Comparison of ENCODE assay signal across 8 cellular contexts in genomic region chr3:113223831-113224240, GRCh38. TPM values are rescaled to one million over a fixed set of nuclear protein-coding genes. Genes with fewer than 3 reads are reported as not detected.
DNase-seq lines count a peak whose midpoint lies in the region; ATAC-seq and TF ChIP-seq lines count a peak whose summit lies in the region.

No MANE protein-coding gene starts in this region.

- peak overlapping the region; percentile 57; the same call in 1 of the 2 replicates for H3K27ac ChIP-seq in BLaER1
- no peak overlapping the region for H3K27ac ChIP-seq in IMR-90 (ENCODE audit: insufficient read depth, low read length)

- 0 out of 2 replicates have a peak overlapping the region, but pooled peaks have one; percentile 36 for H3K23ac ChIP-seq in IMR-90 (ENCODE audit: low read depth, low read length)

- H3K4me2 ChIP-seq in BLaER1 (peak overlapping the region; percentile 82), IMR-90 (ENCODE audit: low read depth, low read length) (peak overlapping the region; percentile 51)

- no peak for TF ChIP-seq CTCF in IMR-90 (conservative IDR thresholded peaks at IDR 0.05; ENCODE audit: low read depth, low read length)

- POLR2A ChIA-PET in IMR-90 (lab: Charles Lee; ENCODE audit: unreplicated experiment), result no interaction called here

- no peak overlapping the region for H2BK5ac ChIP-seq in IMR-90 (ENCODE audit: low read depth, low read length, poor library complexity, severe bottlenecking)

- H4K5ac ChIP-seq in IMR-90 (ENCODE audit: low read depth, low read length), result no peak overlapping the region

- no peak for DNase-seq in IMR-90
- DNase-seq in left cardiac atrium, result peak; percentile 43
- DNase-seq in DMS 273 (lab: John Stamatoyannopoulos, UW; ENCODE audit: unreplicated experiment), result no peak
- DNase-seq in NCI-H2081 treated with DMSO at 0.1 percent for 48 hours (lab: John Stamatoyannopoulos, UW), result no peak
- DNase-seq in NCI-H1048 (lab: John Stamatoyannopoulos, UW), result no peak
- no peak for DNase-seq in mucosa of gallbladder (ENCODE audit: low spot score)

- CTCF ChIA-PET in IMR-90 (lab: Yijun Ruan, JAX), result no interaction called here

- H3K56ac ChIP-seq in IMR-90 (ENCODE audit: extremely low read depth, insufficient read depth, low read length), result no peak overlapping the region

- peak overlapping the region; percentile 3 for H3K4ac ChIP-seq in IMR-90 (ENCODE audit: low read depth, low read length)

- H3K14ac ChIP-seq in IMR-90 (replicated peaks; ENCODE audit: low read depth, low read length), result peak overlapping the region; percentile 5; the same call in 1 of the 2 replicates

- H3K27me3 ChIP-seq in BLaER1, result no peaks in the 10 kb centered on the region
- H3K27me3 ChIP-seq in IMR-90 (ENCODE audit: control insufficient read depth, insufficient read depth, low read length), result no peaks in the 10 kb centered on the region

- H3K4me1 ChIP-seq in BLaER1 (peaks cover 29% of the 10 kb centered on the region), IMR-90 (ENCODE audit: control insufficient read depth, insufficient read depth, low read length) (peaks cover 13% of the 10 kb centered on the region)

- H2AK9ac ChIP-seq in IMR-90 (replicated peaks; ENCODE audit: low read depth, low read length, poor library complexity), result no peak overlapping the region

- BruUV-seq in IMR-90 (replicated peaks; lab: Mats Ljungman, UMichigan), result no TSS peak

- H3K9ac ChIP-seq in BLaER1 (peak overlapping the region; percentile 32; the same call in 1 of the 2 replicates), IMR-90 (ENCODE audit: low read depth, low read length) (no peak overlapping the region)

- no peaks in the 10 kb centered on the region for H4K20me1 ChIP-seq in BLaER1
- H4K20me1 ChIP-seq in IMR-90 (ENCODE audit: insufficient read depth, low read length), result no peaks in the 10 kb centered on the region

- no peak overlapping the region for H4K8ac ChIP-seq in IMR-90 (ENCODE audit: low read depth in 2 of 2, low read length in 2 of 2)

- H3K18ac ChIP-seq in IMR-90 (ENCODE audit: low read depth, low read length), result no peak overlapping the region

- WGBS in IMR-90 (ENCODE audit: extremely low coverage in 2 of 2, insufficient read length in 1 of 2), 2 experiments, result 47% methylated on average over 4 of the region's 15 CpGs; no CpG with 5 or more reads in 1 of the 2 experiments

- intact Hi-C loops in IMR-90 (cut with micrococcal nuclease), result no loop called here
- intact Hi-C loops in left cardiac atrium (cut with DNase I), result no loop called here

- dilution Hi-C loops in IMR-90 (cut with HindIII; ENCODE audit: low sequenced_read_pairs, unreplicated experiment), result no loop called here

- H2BK20ac ChIP-seq in IMR-90 (ENCODE audit: low read depth, low read length), result no peak overlapping the region

- no peak overlapping the region; the same call in 1 of the 2 replicates for H4K91ac ChIP-seq in IMR-90 (ENCODE audit: insufficient read depth, low read depth, low read length)

- H3K4me3 ChIP-seq in BLaER1 (peak overlapping the region; percentile 21; the same call in 1 of the 2 replicates), IMR-90 (ENCODE audit: insufficient read depth, low read depth, low read length) (no peak overlapping the region)

- peak overlapping the region; percentile 36 for H2AFZ ChIP-seq in IMR-90 (replicated peaks; ENCODE audit: low read length, poor library complexity)

- no peak for TF ChIP-seq POLR2A in IMR-90 (IDR thresholded peaks at IDR 0.05; ENCODE audit: low read depth, low read length)

- H3K36me3 ChIP-seq in BLaER1 (no peaks in the 10 kb centered on the region), IMR-90 (ENCODE audit: control insufficient read depth, insufficient read depth, low read length) (peaks cover 19% of the 10 kb centered on the region)

- H3K9me3 ChIP-seq in BLaER1 (no peaks in the 10 kb centered on the region), IMR-90 (ENCODE audit: control insufficient read depth, insufficient read depth, low read length) (no peaks in the 10 kb centered on the region)

- in situ Hi-C loops in IMR-90 (cut with MboI; ENCODE audit: low sequenced_read_pairs), result no loop called here

- ATAC-seq in GM19351 (IDR thresholded peaks at IDR 0.05; ENCODE audit: unreplicated experiment) (peak; percentile 99), IMR-90 (ENCODE audit: low read depth) (peak; percentile 70), left cardiac atrium (peak; percentile 33 to 46)

- H3K9me1 ChIP-seq in IMR-90 (ENCODE audit: insufficient read depth, low read length), result 0 out of 2 replicates have a peak, but pooled peaks cover 7% of the 10 kb centered on the region

- no peaks in the 10 kb centered on the region for H3K79me1 ChIP-seq in IMR-90 (ENCODE audit: low read depth in 1 of 2, low read length in 2 of 2)

- 0 out of 2 replicates have a peak overlapping the region, but pooled peaks have one; percentile 2 for H2BK120ac ChIP-seq in IMR-90 (ENCODE audit: low read depth, low read length)

- H2BK15ac ChIP-seq in IMR-90 (ENCODE audit: low read depth, low read length), result 0 out of 3 replicates have a peak overlapping the region, but pooled peaks have one; percentile 55

- peak overlapping the region; percentile 2; the same call in 1 of the 2 replicates for H2AK5ac ChIP-seq in IMR-90 (ENCODE audit: low read depth, low read length)

- TF ChIP-seq RAD21 in IMR-90 (IDR thresholded peaks at IDR 0.05; ENCODE audit: low read length), result no peak

TF ChIP-seq in IMR-90, 13 proteins besides CTCF, POLR2A, EP300 and RAD21:
- TF ChIP-seq USF2 (IDR thresholded peaks at IDR 0.05; ENCODE audit: low read depth, low read length) (no peak), NFE2L2 (IDR thresholded peaks at IDR 0.05; ENCODE audit: low read depth, low read length) (no peak), BHLHE40 (IDR thresholded peaks at IDR 0.05; ENCODE audit: low read depth, low read length) (no peak), MAZ (IDR thresholded peaks at IDR 0.05; ENCODE audit: borderline replicate concordance, low read depth, low read length) (no peak), RCOR1 (IDR thresholded peaks at IDR 0.05; ENCODE audit: insufficient replicate concordance, low read length) (no peak), ELK1 (IDR thresholded peaks at IDR 0.05; ENCODE audit: borderline replicate concordance, low read depth, low read length) (no peak), RFX5 (IDR thresholded peaks at IDR 0.05; ENCODE audit: low read depth, low read length) (no peak), MXI1 (IDR thresholded peaks at IDR 0.05; ENCODE audit: borderline replicate concordance, low read depth, low read length) (no peak), CEBPB (IDR thresholded peaks at IDR 0.05; ENCODE audit: low read depth, low read length) (no peak), CHD1 (IDR thresholded peaks at IDR 0.05; ENCODE audit: low read depth, low read length) (no peak), FOS (IDR thresholded peaks at IDR 0.05; ENCODE audit: low read depth, low read length) (no peak), SMC3 (IDR thresholded peaks at IDR 0.05; ENCODE audit: low read depth, low read length) (no peak), MAFK (IDR thresholded peaks at IDR 0.05; ENCODE audit: low read depth, low read length) (no peak)
TF ChIP-seq in IMR-90: peak in this region for 0.

RNA-seq across cellular contexts. Expression of gene BOC, which starts 12.5 kb away (rescaled TPM):
- 5.3 and 6.8 TPM in 2 replicates for total RNA-seq in IMR-90 (2012; rRNA removed)
- 13.6 and 15.2 TPM in 2 replicates for polyA plus RNA-seq in IMR-90 (2012; rRNA removed)
- polyA plus RNA-seq in IMR-90 (2012; cell fraction: cytosol; rRNA removed), result 7.2 and 13.2 TPM in 2 replicates
- 15.6 and 22.1 TPM in 2 replicates for polyA plus RNA-seq in IMR-90 (2012; cell fraction: nucleus; rRNA removed; ENCODE audit: low replicate concordance)
- 10 to 100 TPM; 14.5 to 16.3 TPM for total RNA-seq in left cardiac atrium
- total RNA-seq in mucosa of gallbladder, result 20.5 TPM

Comparison
In these comparisons a context has a peak if more than half of its experiments do, and no peak if none do; other contexts are left out.
1. ATAC-seq: peak in every context shown above with its lines; median percentile 99 in GM19351; 70 in IMR-90; 40 in left cardiac atrium.